ENCODE assay signal across 16 cellular contexts in the genomic region with DNA sequence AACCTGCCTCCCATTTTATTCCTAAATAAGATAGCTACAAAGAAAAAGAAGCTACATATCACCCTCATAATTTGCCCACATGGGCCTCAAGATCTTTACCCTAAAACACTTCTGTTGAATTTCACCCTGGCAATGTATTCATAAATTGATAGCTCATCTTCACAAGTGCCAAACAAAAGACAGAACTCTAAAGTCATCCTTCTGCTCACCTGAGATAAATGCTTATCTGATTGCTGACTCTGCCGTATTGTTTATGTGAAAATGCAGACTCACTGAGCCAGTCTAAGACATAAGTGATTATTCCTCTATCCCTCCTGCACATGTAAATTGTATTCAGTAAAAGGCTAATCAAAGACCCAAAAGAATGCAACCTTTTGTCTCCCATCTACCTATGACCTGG. TPM values are rescaled to one million over a fixed set of nuclear protein-coding genes. Genes with fewer than 3 reads are reported as not detected.
A peak's percentile ranks its signal among the peaks of the same experiment; 100 is the strongest.
DNase-seq lines count a peak whose midpoint lies in the region; ATAC-seq, FAIRE-seq and TF ChIP-seq lines count a peak whose summit lies in the region.
"Had no signal": no experiment of that assay in that cellular context is flagged by ENCODE, and none has a peak within 500 bp of the region (broad histone marks: within the 10 kb centered on the region; RNA-seq: fewer than 3 reads in every experiment).

No MANE protein-coding gene starts in this region.

- peak overlapping the region; percentile 98 for H3K4me2 ChIP-seq in keratinocyte (ENCODE audit: control insufficient read depth, extremely low read depth, insufficient read depth, low read depth, low read length)

- intact Hi-C loops in Right ventricle myocardium superior (cut with DNase I) = no loop called here

- H3K9me3 ChIP-seq in right atrium auricular region (no peaks in the 10 kb centered on the region), keratinocyte (ENCODE audit: control insufficient read depth, low read depth, low read length) (no peaks in the 10 kb centered on the region)

- no peak for TF ChIP-seq CTCF in right atrium auricular region (IDR thresholded peaks at IDR 0.05)
- TF ChIP-seq CTCF in keratinocyte (optimal IDR thresholded peaks at IDR 0.05 in 1 of 3, IDR thresholded peaks at IDR 0.05 in 1 of 3, conservative IDR thresholded peaks at IDR 0.05 in 1 of 3; ENCODE audit: extremely low read depth in 1 of 3, insufficient read depth in 2 of 3, low read length in 3 of 3) = no peak

- peaks cover 14% of the 10 kb centered on the region for H3K4me1 Mint-ChIP-seq in activated T-helper 17 cell treated with anti-CD3 and anti-CD28 coated beads, Interleukin-2, amount 50 U/mL, for 72 hours
- peaks cover 55% of the 10 kb centered on the region for H3K4me1 Mint-ChIP-seq in stimulated activated naive CD8-positive, alpha-beta T cell treated with anti-CD3 and anti-CD28 coated beads, Interleukin-15, amount 100 ng/mL, for 72 hours

- dilution Hi-C loops in keratinocyte (cut with MboI; ENCODE audit: extremely low pct_ligation_motif_present, low sequenced_read_pairs) = no loop called here

- H3K9me1 ChIP-seq in keratinocyte (ENCODE audit: control insufficient read depth, extremely low read depth, insufficient read depth, low read length) = no peaks in the 10 kb centered on the region

- H3K9me3 Mint-ChIP-seq in activated T-helper 17 cell treated with anti-CD3 and anti-CD28 coated beads, Interleukin-2, amount 50 U/mL, for 72 hours = no peaks in the 10 kb centered on the region
- H3K9me3 Mint-ChIP-seq in stimulated activated naive CD8-positive, alpha-beta T cell treated with anti-CD3 and anti-CD28 coated beads, Interleukin-15, amount 100 ng/mL, for 72 hours = no peaks in the 10 kb centered on the region
- H3K9me3 Mint-ChIP-seq: activated CD4-positive, alpha-beta memory T cell treated with anti-CD3 and anti-CD28 coated beads for 36 hours had no signal

- H3K4me3 ChIP-seq in right atrium auricular region = peak overlapping the region in 1 of 2 donors; percentile 97
- no peak overlapping the region for H3K4me3 ChIP-seq in keratinocyte (ENCODE audit: control insufficient read depth in 2 of 3, extremely low read depth in 1 of 3, insufficient read depth in 2 of 3, low read depth in 1 of 3, low read length in 3 of 3)

- H3K4me3 Mint-ChIP-seq in activated T-helper 17 cell treated with anti-CD3 and anti-CD28 coated beads, Interleukin-2, amount 50 U/mL, for 72 hours = peak overlapping the region; percentile 93
- H3K4me3 Mint-ChIP-seq in stimulated activated naive CD8-positive, alpha-beta T cell treated with anti-CD3 and anti-CD28 coated beads, Interleukin-15, amount 100 ng/mL, for 72 hours = peak overlapping the region; percentile 17 to 87

- no peaks in the 10 kb centered on the region for H3K27me3 Mint-ChIP-seq in activated T-helper 17 cell treated with anti-CD3 and anti-CD28 coated beads, Interleukin-2, amount 50 U/mL, for 72 hours
- no peaks in the 10 kb centered on the region for H3K27me3 Mint-ChIP-seq in stimulated activated naive CD8-positive, alpha-beta T cell treated with anti-CD3 and anti-CD28 coated beads, Interleukin-15, amount 100 ng/mL, for 72 hours
- H3K27me3 Mint-ChIP-seq: activated CD4-positive, alpha-beta memory T cell treated with anti-CD3 and anti-CD28 coated beads for 36 hours had no signal

- H3K27ac ChIP-seq in right atrium auricular region (peak overlapping the region; percentile 99 to 100), keratinocyte (ENCODE audit: control insufficient read depth, insufficient read depth, low read length) (no peak overlapping the region)

- FAIRE-seq in keratinocyte (lab: Jason Lieb, UNC) = no peak

- no peak for DNase-seq in right atrium auricular region (ENCODE audit: low spot score)
- DNase-seq in Right ventricle myocardium superior = no peak
- DNase-seq in keratinocyte (ENCODE audit: low read depth, low spot score) = no peak
- no peak for DNase-seq in stimulated activated naive CD8-positive, alpha-beta T cell treated with anti-CD3 and anti-CD28 coated beads, Interleukin-15, amount 100 ng/mL, for 72 hours
- no peak for DNase-seq in stimulated activated CD4-positive, alpha-beta T cell treated with anti-CD3 and anti-CD28 coated beads, Interleukin-12 subunit alpha, Interleukin-12 subunit beta, amount 100 ng/mL, for 4 hours
- no peak for DNase-seq in KG1 (lab: John Stamatoyannopoulos, UW)
- no peak for DNase-seq in GOT3 (lab: John Stamatoyannopoulos, UW)
- DNase-seq: activated CD4-positive, alpha-beta memory T cell treated with anti-CD3 and anti-CD28 coated beads for 36 hours; effector CD4-positive, alpha-beta T cell; glutamatergic neuron; substantia nigra had no signal

- H3K4me1 ChIP-seq in right atrium auricular region (peaks cover 0 to 45% of the 10 kb centered on the region in 2 donors), keratinocyte (ENCODE audit: control insufficient read depth, extremely low read depth, insufficient read depth, low read length) (peaks cover 20% of the 10 kb centered on the region)

- no peak overlapping the region for H3K9ac ChIP-seq in keratinocyte (ENCODE audit: control insufficient read depth, extremely low read depth, insufficient read depth, low read length)

- no peak for ATAC-seq in Right ventricle myocardium superior (ENCODE audit: poor library complexity)
- ATAC-seq in activated T-helper 17 cell treated with anti-CD3 and anti-CD28 coated beads, Interleukin-2, amount 50 U/mL, for 72 hours (replicated peaks) = no peak
- no peak for ATAC-seq in stimulated activated naive CD8-positive, alpha-beta T cell treated with anti-CD3 and anti-CD28 coated beads, Interleukin-15, amount 100 ng/mL, for 72 hours

- no peak overlapping the region for H3K27ac Mint-ChIP-seq in activated T-helper 17 cell treated with anti-CD3 and anti-CD28 coated beads, Interleukin-2, amount 50 U/mL, for 72 hours
- no peak overlapping the region for H3K27ac Mint-ChIP-seq in stimulated activated naive CD8-positive, alpha-beta T cell treated with anti-CD3 and anti-CD28 coated beads, Interleukin-15, amount 100 ng/mL, for 72 hours

- H3K36me3 ChIP-seq in right atrium auricular region (peaks cover 7% of the 10 kb centered on the region), keratinocyte (ENCODE audit: control insufficient read depth in 2 of 2, extremely low read depth in 1 of 2, insufficient read depth in 2 of 2, low read length in 2 of 2) (peaks cover 4% of the 10 kb centered on the region in 2 experiments)

- no peak overlapping the region for H2AFZ ChIP-seq in keratinocyte (ENCODE audit: control insufficient read depth, low read length)

- H3K27me3 ChIP-seq in right atrium auricular region = no peaks in the 10 kb centered on the region
- H3K27me3 ChIP-seq in keratinocyte (ENCODE audit: control insufficient read depth, extremely low read depth, insufficient read depth, low read length) = no peaks in the 10 kb centered on the region

- H4K20me1 ChIP-seq in keratinocyte (ENCODE audit: control insufficient read depth, extremely low read depth, insufficient read depth, low read length) = no peaks in the 10 kb centered on the region

- peaks cover 36% of the 10 kb centered on the region for H3K36me3 Mint-ChIP-seq in activated T-helper 17 cell treated with anti-CD3 and anti-CD28 coated beads, Interleukin-2, amount 50 U/mL, for 72 hours (ENCODE audit: low read depth)

- peaks cover 21% of the 10 kb centered on the region for H3K79me2 ChIP-seq in keratinocyte (ENCODE audit: control insufficient read depth, insufficient read depth, low read length)

RNA-seq across cellular contexts. Expression of a gene that starts 2.0 kb away (rescaled TPM):
- 10 to 100 TPM; 45.0 to 67.5 TPM for total RNA-seq in right atrium auricular region
- total RNA-seq in Right ventricle myocardium superior = 45.5 TPM
- 10 to 100 TPM in 1 of 2 donors, 1 to 10 TPM in 1; 8.1 to 13.9 TPM for total RNA-seq in activated T-helper 17 cell treated with anti-CD3 and anti-CD28 coated beads, Interleukin-2, amount 50 U/mL, for 72 hours
- 22.6 to 29.6 TPM (median 24.7 TPM) in 3 replicates for polyA plus RNA-seq in keratinocyte
- polyA plus RNA-seq in keratinocyte (2011; ENCODE audit: low read depth) = 9.8 TPM
- polyA plus RNA-seq in keratinocyte (2011; cell fraction: cytosol; rRNA removed) = 11.5 and 21.1 TPM in 2 replicates
- 21.6 and 22.4 TPM in 2 replicates for polyA plus RNA-seq in keratinocyte (2011; cell fraction: nucleus; rRNA removed)
- 14.5 and 18.2 TPM in 2 replicates for polyA plus RNA-seq in keratinocyte (2012; ENCODE audit: low replicate concordance)
- 3.4 to 8.1 TPM (median 5.9 TPM) in 3 replicates for polyA minus RNA-seq in keratinocyte
- polyA minus RNA-seq in keratinocyte (2011; cell fraction: cytosol; rRNA and poly(A)+ RNA removed) = 12.7 TPM
- 9.2 and 15.1 TPM in 2 replicates for polyA minus RNA-seq in keratinocyte (2011; cell fraction: nucleus; rRNA and poly(A)+ RNA removed)

RNA-seq across cellular contexts. Expression of a gene that starts 30.9 kb away (rescaled TPM):
- not detected for total RNA-seq in right atrium auricular region
- total RNA-seq in Right ventricle myocardium superior = not detected
- total RNA-seq in activated T-helper 17 cell treated with anti-CD3 and anti-CD28 coated beads, Interleukin-2, amount 50 U/mL, for 72 hours = not detected
- polyA plus RNA-seq in keratinocyte = not detected in 3 replicates
- not detected for polyA plus RNA-seq in keratinocyte (2011; ENCODE audit: low read depth)
- polyA plus RNA-seq in keratinocyte (2011; cell fraction: cytosol; rRNA removed) = not detected in 2 replicates
- polyA plus RNA-seq in keratinocyte (2011; cell fraction: nucleus; rRNA removed) = not detected in 2 replicates
- polyA plus RNA-seq in keratinocyte (2012; ENCODE audit: low replicate concordance) = 1.3 TPM in 1 of 2 replicates, not detected in the other
- not detected in 3 replicates for polyA minus RNA-seq in keratinocyte
- polyA minus RNA-seq in keratinocyte (2011; cell fraction: cytosol; rRNA and poly(A)+ RNA removed) = not detected
- polyA minus RNA-seq in keratinocyte (2011; cell fraction: nucleus; rRNA and poly(A)+ RNA removed) = not detected in 2 replicates
- total RNA-seq: activated CD4-positive, alpha-beta memory T cell treated with anti-CD3 and anti-CD28 coated beads for 36 hours; liver; M059J; pulmonary artery endothelial cell; T-helper 2 cell treated with Interferon-gamma antibody and Interleukin-4, amounts not matched to agents 100 ng/mL and 5 ng/mL, for 36 hours had no signal
